ENCODE assay signal across 17 cellular contexts in genomic region chr20:25285856-25286798, GRCh38. TPM values are rescaled to one million over a fixed set of nuclear protein-coding genes. Genes with fewer than 3 reads are reported as not detected.
DNase-seq lines count a peak whose midpoint lies in the region; ATAC-seq and TF ChIP-seq lines count a peak whose summit lies in the region.
"Had no signal": no experiment of that assay in that cellular context is flagged by ENCODE, and none has a peak within 500 bp of the region (broad histone marks: within the 10 kb centered on the region; RNA-seq: fewer than 3 reads in every experiment).

No MANE protein-coding gene starts in this region.

- TF ChIP-seq POLR2A in body of pancreas (IDR thresholded peaks at IDR 0.05) (no peak), suprapubic skin (IDR thresholded peaks at IDR 0.05) (no peak)

- peak overlapping the region; percentile 76 for H3K27ac Mint-ChIP-seq in activated T-cell treated with anti-CD3 and anti-CD28 coated beads, Interleukin-2, amount 50 U/mL, for 24 hours
- H3K27ac Mint-ChIP-seq: mesothelial cell of epicardium had no signal

- TF ChIP-seq CTCF in body of pancreas (IDR thresholded peaks at IDR 0.05) (no peak), suprapubic skin (IDR thresholded peaks at IDR 0.05) (no peak)

- H3K4me1 ChIP-seq in body of pancreas, result no peaks in the 10 kb centered on the region
- H3K4me1 ChIP-seq in suprapubic skin, result peaks cover 4% of the 10 kb centered on the region
- H3K4me1 ChIP-seq: gastroesophageal sphincter had no signal

- H3K4me1 Mint-ChIP-seq in activated T-cell treated with anti-CD3 and anti-CD28 coated beads, Interleukin-2, amount 50 U/mL, for 24 hours (ENCODE audit: low read depth), result peaks cover 3% of the 10 kb centered on the region
- H3K4me1 Mint-ChIP-seq: mesothelial cell of epicardium had no signal

- peaks cover 3 to 15% of the 10 kb centered on the region in 2 donors for H3K36me3 ChIP-seq in body of pancreas (replicated peaks in 1 of 2; ENCODE audit: insufficient read depth in 1 of 2, low read depth in 2 of 2)
- H3K36me3 ChIP-seq in suprapubic skin, result peaks cover 99% of the 10 kb centered on the region

- no peaks in the 10 kb centered on the region for H3K27me3 Mint-ChIP-seq in activated T-cell treated with anti-CD3 and anti-CD28 coated beads, Interleukin-2, amount 50 U/mL, for 24 hours
- H3K27me3 Mint-ChIP-seq: activated CD4-positive, alpha-beta memory T cell treated with anti-CD3 and anti-CD28 coated beads for 36 hours; CD4-positive, alpha-beta memory T cell had no signal

- no peaks in the 10 kb centered on the region for H3K9me3 Mint-ChIP-seq in activated T-cell treated with anti-CD3 and anti-CD28 coated beads, Interleukin-2, amount 50 U/mL, for 24 hours
- H3K9me3 Mint-ChIP-seq: activated CD4-positive, alpha-beta memory T cell treated with anti-CD3 and anti-CD28 coated beads for 36 hours; CD4-positive, alpha-beta memory T cell; mesothelial cell of epicardium had no signal

- TF ChIP-seq EP300 in suprapubic skin (IDR thresholded peaks at IDR 0.05), result no peak

- intact Hi-C loops in body of pancreas (cut with DNase I) (no loop called here), left colon (cut with DNase I, micrococcal nuclease) (no loop called here)

- no peak overlapping the region for H3K4me3 Mint-ChIP-seq in activated T-cell treated with anti-CD3 and anti-CD28 coated beads, Interleukin-2, amount 50 U/mL, for 24 hours
- H3K4me3 Mint-ChIP-seq: activated CD4-positive, alpha-beta memory T cell treated with anti-CD3 and anti-CD28 coated beads for 36 hours; CD4-positive, alpha-beta memory T cell; mesothelial cell of epicardium had no signal

- H3K9me3 ChIP-seq in body of pancreas (no peaks in the 10 kb centered on the region), suprapubic skin (no peaks in the 10 kb centered on the region)
- H3K9me3 ChIP-seq: gastroesophageal sphincter had no signal

- ATAC-seq in body of pancreas, result peak; percentile 12
- ATAC-seq in left colon, result no peak
- no peak for ATAC-seq in GM21825 (IDR thresholded peaks at IDR 0.05; ENCODE audit: unreplicated experiment)
- ATAC-seq in SK-N-SH treated with all-trans-retinoic acid at 6 μM for 48 hours, result no peak
- ATAC-seq: gastroesophageal sphincter had no signal

- H3K27me3 ChIP-seq in body of pancreas (no peaks in the 10 kb centered on the region), suprapubic skin (no peaks in the 10 kb centered on the region)
- H3K27me3 ChIP-seq: gastroesophageal sphincter had no signal

- H3K36me3 Mint-ChIP-seq in activated T-cell treated with anti-CD3 and anti-CD28 coated beads, Interleukin-2, amount 50 U/mL, for 24 hours (ENCODE audit: low read depth), result peaks cover 86% of the 10 kb centered on the region

- H3K27ac ChIP-seq in body of pancreas (no peak overlapping the region), suprapubic skin (no peak overlapping the region)
- H3K27ac ChIP-seq: skin epidermis had no signal

- H3K4me3 ChIP-seq in body of pancreas, result no peak overlapping the region
- H3K4me3 ChIP-seq in suprapubic skin, result no peak overlapping the region
- H3K4me3 ChIP-seq: gastroesophageal sphincter, skin epidermis had no signal

- 85 to 89% methylated on average over 17 to 23 of the region's 24 CpGs for WGBS in body of pancreas, 2 donors
- WGBS in suprapubic skin, result 86% methylated on average over 24 of the region's 24 CpGs

- no peak for DNase-seq in activated T-cell treated with anti-CD3 and anti-CD28 coated beads, Interleukin-2, amount 50 U/mL, for 24 hours
- no peak for DNase-seq in activated T-cell treated with anti-CD3 and anti-CD28 coated beads, Interleukin-2, amount 50 U/mL, for 48 hours
- peak; percentile 1 to 10 (median 6) for DNase-seq in body of pancreas
- DNase-seq in left colon, result peak; percentile 3 to 19
- DNase-seq in suprapubic skin (ENCODE audit: low spot score in 2 of 2), result peak; percentile 54 to 65
- no peak for DNase-seq in activated CD4-positive, alpha-beta T cell treated with anti-CD3 and anti-CD28 coated beads for 4 hours
- DNase-seq: activated CD4-positive, alpha-beta memory T cell treated with anti-CD3 and anti-CD28 coated beads for 36 hours; central memory CD4-positive, alpha-beta T cell; NCI-H1105 treated with DMSO at 0.1 percent for 48 hours; NK-92 treated with Interleukin-12 subunit alpha and Interleukin-12 subunit beta, amount 100 ng/mL, for 24 hours; SIG-M5 had no signal

TF ChIP-seq in SK-N-SH treated with all-trans-retinoic acid at 6 μM for 48 hours, 23 proteins besides CTCF, POLR2A, EP300 and RAD21:
- TF ChIP-seq ZNF70 (CRISPR knock-in tag; IDR thresholded peaks at IDR 0.05), result no peak
- no peak for TF ChIP-seq ZFP30 (CRISPR knock-in tag; IDR thresholded peaks at IDR 0.05)

RNA-seq across cellular contexts. Expression of gene PYGB, which starts 38.2 kb away (rescaled TPM):
- total RNA-seq in body of pancreas (10 to 100 TPM; 34.8 to 42.8 TPM), left colon (100 to 1,000 TPM; 275 to 329 TPM), suprapubic skin (100 to 1,000 TPM; 142 to 247 (median 198) TPM)

Comparison
In these comparisons a context has a peak if more than half of its experiments do, and no peak if none do; other contexts are left out.
1. DNase-seq: peak in body of pancreas (4 of 4), left colon (2 of 2) and suprapubic skin (2 of 2); none in activated T-cell treated with anti-CD3 and anti-CD28 coated beads, Interleukin-2, amount 50 U/mL, for 24 hours (single experiment), activated T-cell treated with anti-CD3 and anti-CD28 coated beads, Interleukin-2, amount 50 U/mL, for 48 hours (0 of 2) and activated CD4-positive, alpha-beta T cell treated with anti-CD3 and anti-CD28 coated beads for 4 hours (0 of 2).